In genomic region chr9:136858844-136859757, GRCh38 we compare ENCODE assay signal across 10 cellular contexts. TPM values are rescaled to one million over a fixed set of nuclear protein-coding genes. Genes with fewer than 3 reads are reported as not detected.
DNase-seq lines count a peak whose midpoint lies in the region; ATAC-seq and TF ChIP-seq lines count a peak whose summit lies in the region.
"Had no signal": no experiment of that assay in that cellular context is flagged by ENCODE, and none has a peak within 500 bp of the region (broad histone marks: within the 10 kb centered on the region; RNA-seq: fewer than 3 reads in every experiment).

No MANE protein-coding gene starts in this region.

- no peak overlapping the region for H3K27ac Mint-ChIP-seq in activated T-cell treated with anti-CD3 and anti-CD28 coated beads, Interleukin-2, amount 50 U/mL, for 24 hours
- H3K27ac Mint-ChIP-seq: memory B cell had no signal

- no peak overlapping the region for H3K4me3 Mint-ChIP-seq in activated T-cell treated with anti-CD3 and anti-CD28 coated beads, Interleukin-2, amount 50 U/mL, for 24 hours
- H3K4me3 Mint-ChIP-seq: memory B cell had no signal

- H3K4me3 ChIP-seq in dorsolateral prefrontal cortex, result no peak overlapping the region
- no peak overlapping the region for H3K4me3 ChIP-seq in mucosa of descending colon

- peak overlapping the region in 55 of 59 donors; percentile 3 to 84 (median 62) for H3K27ac ChIP-seq in dorsolateral prefrontal cortex

- H3K4me1 Mint-ChIP-seq in activated T-cell treated with anti-CD3 and anti-CD28 coated beads, Interleukin-2, amount 50 U/mL, for 24 hours (ENCODE audit: low read depth), result peaks cover 7% of the 10 kb centered on the region

- no peaks in the 10 kb centered on the region for H3K9me3 ChIP-seq in mucosa of descending colon

- H3K36me3 ChIP-seq in mucosa of descending colon (ENCODE audit: low read depth), result no peaks in the 10 kb centered on the region

- peak; percentile 85 for ATAC-seq in mucosa of descending colon
- no peak for ATAC-seq in GM18870 (IDR thresholded peaks at IDR 0.05; ENCODE audit: unreplicated experiment)
- ATAC-seq in GM21515 (IDR thresholded peaks at IDR 0.05; ENCODE audit: unreplicated experiment), result no peak

- H3K9me3 Mint-ChIP-seq in activated T-cell treated with anti-CD3 and anti-CD28 coated beads, Interleukin-2, amount 50 U/mL, for 24 hours, result no peaks in the 10 kb centered on the region
- H3K9me3 Mint-ChIP-seq: memory B cell had no signal

- DNase-seq in AG08395 (ENCODE audit: low spot score) (peak; percentile 60), NCI-H2029 (lab: John Stamatoyannopoulos, UW) (peak; percentile 78), dorsolateral prefrontal cortex (peak; percentile 62 to 84 (median 74)), mucosa of descending colon (peak; percentile 92 to 94 (median 93))
- DNase-seq in activated T-cell treated with anti-CD3 and anti-CD28 coated beads, Interleukin-2, amount 50 U/mL, for 24 hours, result no peak
- no peak for DNase-seq in stimulated activated CD4-positive, alpha-beta T cell treated with anti-CD3 and anti-CD28 coated beads, Interleukin-2, amount 100 ng/mL, for 48 hours
- DNase-seq: central memory CD4-positive, alpha-beta T cell had no signal

- intact Hi-C loops in dorsolateral prefrontal cortex (cut with DNase I), result loop anchor here in 1 of 2 donors (5.0 kb wide), 1 partner anchor 83 kb away; the partner anchor contains the start of gene FBXW5
- intact Hi-C loops in mucosa of descending colon (cut with DNase I, micrococcal nuclease), result no loop called here

- TF ChIP-seq CTCF in dorsolateral prefrontal cortex (IDR thresholded peaks at IDR 0.05 in 54 of 56, conservative IDR thresholded peaks at IDR 0.05 in 2 of 56; ENCODE audit: low read depth in 1 of 56, partially characterized antibody in 56 of 56) (no peak), mucosa of descending colon (IDR thresholded peaks at IDR 0.05) (no peak)

- no peaks in the 10 kb centered on the region for H3K27me3 ChIP-seq in dorsolateral prefrontal cortex

- peaks cover 35% of the 10 kb centered on the region for H3K36me3 Mint-ChIP-seq in activated T-cell treated with anti-CD3 and anti-CD28 coated beads, Interleukin-2, amount 50 U/mL, for 24 hours (ENCODE audit: low read depth)

- peaks cover 44% of the 10 kb centered on the region for H3K4me1 ChIP-seq in mucosa of descending colon (ENCODE audit: low read depth)

- H3K27me3 Mint-ChIP-seq in activated T-cell treated with anti-CD3 and anti-CD28 coated beads, Interleukin-2, amount 50 U/mL, for 24 hours, result no peaks in the 10 kb centered on the region
- H3K27me3 Mint-ChIP-seq: memory B cell had no signal

RNA-seq across cellular contexts. Expression of gene MAMDC4, which starts 7.0 kb away (rescaled TPM):
- total RNA-seq in dorsolateral prefrontal cortex (10 to 100 TPM in 28 of 120 experiments, 1 to 10 TPM in 92; 2.7 to 18.6 (median 7.0) TPM), mucosa of descending colon (10 to 100 TPM; 15.4 to 43.8 (median 18.5) TPM)

RNA-seq across cellular contexts. Expression of gene EDF1, which starts 7.0 kb away (rescaled TPM):
- total RNA-seq in dorsolateral prefrontal cortex (100 to 1,000 TPM; 145 to 331 (median 249) TPM), mucosa of descending colon (100 to 1,000 TPM; 311 to 445 (median 397) TPM)

RNA-seq across cellular contexts. Expression of gene PHPT1, which starts 9.9 kb away (rescaled TPM):
- 100 to 1,000 TPM in 65 of 120 experiments, 10 to 100 TPM in 55; 68.1 to 140 (median 101) TPM for total RNA-seq in dorsolateral prefrontal cortex
- total RNA-seq in mucosa of descending colon, result 100 to 1,000 TPM in 2 of 3 donors, 10 to 100 TPM in 1; 96.4 to 163 (median 102) TPM

RNA-seq across cellular contexts. Expression of gene AJM1, which starts 16.8 kb away (rescaled TPM):
- 10 to 100 TPM; 22.9 to 89.8 (median 47.9) TPM for total RNA-seq in dorsolateral prefrontal cortex
- total RNA-seq in mucosa of descending colon, result 10 to 100 TPM in 2 of 3 donors, 1 to 10 TPM in 1; 7.4 to 21.6 (median 16.4) TPM

RNA-seq across cellular contexts. Expression of gene TRAF2, which starts 27.2 kb away (rescaled TPM):
- 10 to 100 TPM; 11.1 to 47.8 (median 17.7) TPM for total RNA-seq in dorsolateral prefrontal cortex
- 10 to 100 TPM; 19.6 to 28.2 (median 21.1) TPM for total RNA-seq in mucosa of descending colon

Comparison
In these comparisons a context has a peak if more than half of its experiments do, and no peak if none do; other contexts are left out.
1. DNase-seq: peak in AG08395 (single experiment), NCI-H2029 (single experiment), dorsolateral prefrontal cortex (10 of 10) and mucosa of descending colon (3 of 3); none in activated T-cell treated with anti-CD3 and anti-CD28 coated beads, Interleukin-2, amount 50 U/mL, for 24 hours (single experiment) and stimulated activated CD4-positive, alpha-beta T cell treated with anti-CD3 and anti-CD28 coated beads, Interleukin-2, amount 100 ng/mL, for 48 hours (0 of 2).